26 cellular contexts compared by ENCODE assay signal in genomic region chr1:87706779-87707228, GRCh38.
A peak's percentile ranks its signal among the peaks of the same experiment; 100 is the strongest.
DNase-seq lines count a peak whose midpoint lies in the region; ATAC-seq and TF ChIP-seq lines count a peak whose summit lies in the region.
"Had no signal": no experiment of that assay in that cellular context is flagged by ENCODE, and none has a peak within 500 bp of the region (broad histone marks: within the 10 kb centered on the region; RNA-seq: fewer than 3 reads in every experiment).

No MANE protein-coding gene starts in this region.

- H3K4me1 Mint-ChIP-seq in mesothelial cell of epicardium (peaks cover 43% of the 10 kb centered on the region), glutamatergic neuron (ENCODE audit: low read depth, unreplicated experiment) (no peaks in the 10 kb centered on the region)
- no peaks in the 10 kb centered on the region for H3K4me1 Mint-ChIP-seq in activated T-cell treated with anti-CD3 and anti-CD28 coated beads, Interleukin-2, amount 50 U/mL, for 72 hours (ENCODE audit: low read depth)
- no peaks in the 10 kb centered on the region for H3K4me1 Mint-ChIP-seq in activated CD4-positive, alpha-beta T cell treated with anti-CD3 and anti-CD28 coated beads, Interleukin-2, amount 10 ng/mL, durations not matched to agents 24 days and 14 days
- H3K4me1 Mint-ChIP-seq: activated naive CD4-positive, alpha-beta T cell treated with anti-CD3 and anti-CD28 coated beads, Interleukin-2, amount 10 ng/mL, durations not matched to agents 7 days and 5 days; CD4-positive, CD25-positive, alpha-beta regulatory T cell; central memory CD8-positive, alpha-beta T cell had no signal

- no peaks in the 10 kb centered on the region for H3K27me3 Mint-ChIP-seq in mesothelial cell of epicardium (ENCODE audit: low read depth)
- H3K27me3 Mint-ChIP-seq in activated T-cell treated with anti-CD3 and anti-CD28 coated beads, Interleukin-2, amount 50 U/mL, for 72 hours (ENCODE audit: low read depth) = no peaks in the 10 kb centered on the region
- no peaks in the 10 kb centered on the region for H3K27me3 Mint-ChIP-seq in activated CD4-positive, alpha-beta T cell treated with anti-CD3 and anti-CD28 coated beads, Interleukin-2, amount 10 ng/mL, durations not matched to agents 24 days and 14 days
- no peaks in the 10 kb centered on the region for H3K27me3 Mint-ChIP-seq in glutamatergic neuron (ENCODE audit: unreplicated experiment)
- H3K27me3 Mint-ChIP-seq: activated naive CD4-positive, alpha-beta T cell treated with anti-CD3 and anti-CD28 coated beads, Interleukin-2, amount 10 ng/mL, durations not matched to agents 7 days and 5 days; CD4-positive, CD25-positive, alpha-beta regulatory T cell had no signal

- H3K9me3 Mint-ChIP-seq in mesothelial cell of epicardium (peaks cover 5% of the 10 kb centered on the region), glutamatergic neuron (ENCODE audit: unreplicated experiment) (no peaks in the 10 kb centered on the region)
- peaks cover 1 to 5% of the 10 kb centered on the region in 2 donors for H3K9me3 Mint-ChIP-seq in activated T-cell treated with anti-CD3 and anti-CD28 coated beads, Interleukin-2, amount 50 U/mL, for 72 hours
- H3K9me3 Mint-ChIP-seq in activated CD4-positive, alpha-beta T cell treated with anti-CD3 and anti-CD28 coated beads, Interleukin-2, amount 10 ng/mL, durations not matched to agents 24 days and 14 days = no peaks in the 10 kb centered on the region
- H3K9me3 Mint-ChIP-seq: central memory CD8-positive, alpha-beta T cell had no signal

- TF ChIP-seq CTCF in mesothelial cell of epicardium (IDR thresholded peaks at IDR 0.05; ENCODE audit: unreplicated experiment) (no peak), brain microvascular endothelial cell (IDR thresholded peaks at IDR 0.05; ENCODE audit: low read depth, low read length, missing control alignments) (no peak), glutamatergic neuron (IDR thresholded peaks at IDR 0.05; ENCODE audit: partially characterized antibody, unreplicated experiment) (no peak)

- no peak overlapping the region for H3K27ac ChIP-seq in brain microvascular endothelial cell
- H3K27ac ChIP-seq: dorsolateral prefrontal cortex, HL-60, lower lobe of right lung, right atrium auricular region, uterus had no signal

- no peak for ATAC-seq in activated T-cell treated with anti-CD3 and anti-CD28 coated beads, Interleukin-2, amount 50 U/mL, for 72 hours (replicated peaks in 1 of 2)
- ATAC-seq: lower lobe of right lung, Right ventricle myocardium inferior had no signal

- no peaks in the 10 kb centered on the region for H3K27me3 ChIP-seq in brain microvascular endothelial cell (replicated peaks)
- H3K27me3 ChIP-seq: dorsolateral prefrontal cortex, right atrium auricular region, uterus had no signal

- intact Hi-C loops in activated CD4-positive, alpha-beta T cell treated with anti-CD3 and anti-CD28 coated beads, Interleukin-2, amount 10 ng/mL, durations not matched to agents 24 days and 14 days (cut with micrococcal nuclease) = no loop called here

- H3K36me3 Mint-ChIP-seq in mesothelial cell of epicardium = peaks cover 5% of the 10 kb centered on the region
- peaks cover 0 to 1% of the 10 kb centered on the region in 2 donors for H3K36me3 Mint-ChIP-seq in activated T-cell treated with anti-CD3 and anti-CD28 coated beads, Interleukin-2, amount 50 U/mL, for 72 hours (ENCODE audit: insufficient read depth in 2 of 2)
- H3K36me3 Mint-ChIP-seq in activated CD4-positive, alpha-beta T cell treated with anti-CD3 and anti-CD28 coated beads, Interleukin-2, amount 10 ng/mL, durations not matched to agents 24 days and 14 days (ENCODE audit: low read depth) = no peaks in the 10 kb centered on the region
- H3K36me3 Mint-ChIP-seq in glutamatergic neuron (ENCODE audit: unreplicated experiment) = peaks cover 2% of the 10 kb centered on the region
- H3K36me3 Mint-ChIP-seq: activated naive CD4-positive, alpha-beta T cell treated with anti-CD3 and anti-CD28 coated beads, Interleukin-2, amount 10 ng/mL, durations not matched to agents 7 days and 5 days; CD4-positive, CD25-positive, alpha-beta regulatory T cell had no signal

- peak overlapping the region; percentile 90 for H3K27ac Mint-ChIP-seq in mesothelial cell of epicardium
- H3K27ac Mint-ChIP-seq in activated T-cell treated with anti-CD3 and anti-CD28 coated beads, Interleukin-2, amount 50 U/mL, for 72 hours = no peak overlapping the region
- H3K27ac Mint-ChIP-seq in activated CD4-positive, alpha-beta T cell treated with anti-CD3 and anti-CD28 coated beads, Interleukin-2, amount 10 ng/mL, durations not matched to agents 24 days and 14 days = no peak overlapping the region
- H3K27ac Mint-ChIP-seq in glutamatergic neuron (ENCODE audit: unreplicated experiment) = no peak overlapping the region
- H3K27ac Mint-ChIP-seq: activated naive CD4-positive, alpha-beta T cell treated with anti-CD3 and anti-CD28 coated beads, Interleukin-2, amount 10 ng/mL, durations not matched to agents 7 days and 5 days; CD4-positive, CD25-positive, alpha-beta regulatory T cell had no signal

- no peak overlapping the region for H3K4me3 ChIP-seq in brain microvascular endothelial cell (ENCODE audit: low read depth, low read length)
- H3K4me3 ChIP-seq: dorsolateral prefrontal cortex, lower lobe of right lung, right atrium auricular region, uterus had no signal

- peak; percentile 15 for DNase-seq in A172 (ENCODE audit: low spot score)
- peak; percentile 2 for DNase-seq in EL
- DNase-seq in NCI-H2227 treated with DMSO at 0.1 percent for 48 hours (lab: John Stamatoyannopoulos, UW) = peak; percentile 74
- no peak for DNase-seq in mesothelial cell of epicardium (ENCODE audit: low spot score in 2 of 2, unreplicated experiment in 2 of 2)
- DNase-seq in brain microvascular endothelial cell = no peak
- DNase-seq in activated T-cell treated with anti-CD3 and anti-CD28 coated beads, Interleukin-2, amount 50 U/mL, for 72 hours = no peak
- no peak for DNase-seq in activated CD4-positive, alpha-beta T cell treated with anti-CD3 and anti-CD28 coated beads, Interleukin-2, amount 10 ng/mL, durations not matched to agents 24 days and 14 days
- DNase-seq in glutamatergic neuron = no peak
- DNase-seq: activated CD4-positive, alpha-beta T cell treated with anti-CD3 and anti-CD28 coated beads for 1 hour; activated CD8-positive, alpha-beta memory T cell treated with anti-CD3 and anti-CD28 coated beads for 24 hours; activated naive CD4-positive, alpha-beta T cell treated with anti-CD3 and anti-CD28 coated beads, Interleukin-2, amount 10 ng/mL, durations not matched to agents 7 days and 5 days; activated T-cell treated with anti-CD3 and anti-CD28 coated beads, Interleukin-2, amount 50 U/mL, for 48 hours; anterior cingulate cortex; CD4-positive, CD25-positive, alpha-beta regulatory T cell; DND-41; dorsolateral prefrontal cortex; hippocampal formation; lower lobe of right lung; NCI-H524 treated with DMSO at 0.1 percent for 48 hours; nucleus accumbens; substantia nigra; uterus had no signal

- in situ Hi-C loops in brain microvascular endothelial cell (cut with HindIII; ENCODE audit: low pct_ligation_motif_present, low sequenced_read_pairs) = no loop called here

- H3K36me3 ChIP-seq in brain microvascular endothelial cell (replicated peaks) = no peaks in the 10 kb centered on the region
- H3K36me3 ChIP-seq: lower lobe of right lung, right atrium auricular region, uterus had no signal

- H3K4me3 Mint-ChIP-seq in mesothelial cell of epicardium (no peak overlapping the region), glutamatergic neuron (ENCODE audit: unreplicated experiment) (no peak overlapping the region)
- H3K4me3 Mint-ChIP-seq in activated T-cell treated with anti-CD3 and anti-CD28 coated beads, Interleukin-2, amount 50 U/mL, for 72 hours = no peak overlapping the region
- no peak overlapping the region for H3K4me3 Mint-ChIP-seq in activated CD4-positive, alpha-beta T cell treated with anti-CD3 and anti-CD28 coated beads, Interleukin-2, amount 10 ng/mL, durations not matched to agents 24 days and 14 days
- H3K4me3 Mint-ChIP-seq: activated naive CD4-positive, alpha-beta T cell treated with anti-CD3 and anti-CD28 coated beads, Interleukin-2, amount 10 ng/mL, durations not matched to agents 7 days and 5 days; CD4-positive, CD25-positive, alpha-beta regulatory T cell; central memory CD8-positive, alpha-beta T cell had no signal

Comparison
In these comparisons a context has a peak if more than half of its experiments do, and no peak if none do; other contexts are left out.
1. DNase-seq: peak in A172 (single experiment), EL (single experiment) and NCI-H2227 treated with DMSO at 0.1 percent for 48 hours (single experiment); none in mesothelial cell of epicardium (0 of 2), brain microvascular endothelial cell (single experiment), activated T-cell treated with anti-CD3 and anti-CD28 coated beads, Interleukin-2, amount 50 U/mL, for 72 hours (0 of 2), activated CD4-positive, alpha-beta T cell treated with anti-CD3 and anti-CD28 coated beads, Interleukin-2, amount 10 ng/mL, durations not matched to agents 24 days and 14 days (single experiment) and glutamatergic neuron (single experiment).